Comparison of ENCODE assay signal across 8 cellular contexts in genomic region chr16:1152123-1152638, GRCh38. TPM values are rescaled to one million over a fixed set of nuclear protein-coding genes. Genes with fewer than 3 reads are reported as not detected.
DNase-seq lines count a peak whose midpoint lies in the region; ATAC-seq and TF ChIP-seq lines count a peak whose summit lies in the region.

No MANE protein-coding gene starts in this region.

- DNase-seq in stimulated activated CD4-positive, alpha-beta T cell treated with anti-CD3 and anti-CD28 coated beads, Interleukin-12 subunit alpha, Interleukin-12 subunit beta, amount 100 ng/mL, for 4 hours = peak; percentile 52
- DNase-seq in stimulated activated CD4-positive, alpha-beta T cell treated with anti-CD3 and anti-CD28 coated beads, Interleukin-4, amount 100 ng/mL, for 1 hour = no peak
- DNase-seq in central memory CD8-positive, alpha-beta T cell (ENCODE audit: low spot score in 2 of 2) = no peak
- DNase-seq in neural progenitor cell (ENCODE audit: low spot score) (peak; percentile 78), dedifferentiated amniotic fluid mesenchymal stem cell (ENCODE audit: extremely low spot score) (no peak), C1 segment of cervical spinal cord (lab: John Stamatoyannopoulos, UW) (no peak), AG20443 (ENCODE audit: low spot score) (no peak)

- H3K27me3 ChIP-seq in neural progenitor cell = peaks cover 11% of the 10 kb centered on the region

- peaks cover 17% of the 10 kb centered on the region for H3K27me3 Mint-ChIP-seq in central memory CD8-positive, alpha-beta T cell
- peaks cover 18% of the 10 kb centered on the region for H3K27me3 Mint-ChIP-seq in neural progenitor cell (ENCODE audit: insufficient read depth, low read depth)

- peak overlapping the region; percentile 68 for H3K4me3 ChIP-seq in neural progenitor cell

- peaks cover 3% of the 10 kb centered on the region for H3K9me3 Mint-ChIP-seq in central memory CD8-positive, alpha-beta T cell
- peaks cover 7% of the 10 kb centered on the region for H3K9me3 Mint-ChIP-seq in neural progenitor cell

- H3K27ac Mint-ChIP-seq in central memory CD8-positive, alpha-beta T cell (ENCODE audit: low read depth) = no peak overlapping the region
- H3K27ac Mint-ChIP-seq in neural progenitor cell = no peak overlapping the region

- peaks cover 22% of the 10 kb centered on the region for H3K4me1 ChIP-seq in neural progenitor cell

- H3K9me3 ChIP-seq in neural progenitor cell (ENCODE audit: low read depth) = no peaks in the 10 kb centered on the region

- peak overlapping the region; percentile 88 for H3K4me2 ChIP-seq in neural progenitor cell

- H3K9ac ChIP-seq in neural progenitor cell = no peak overlapping the region

- no peaks in the 10 kb centered on the region for H3K4me1 Mint-ChIP-seq in central memory CD8-positive, alpha-beta T cell
- peaks cover 20% of the 10 kb centered on the region for H3K4me1 Mint-ChIP-seq in neural progenitor cell

- peaks cover 14% of the 10 kb centered on the region for H3F3A ChIP-seq in neural progenitor cell (ENCODE audit: low read depth)

- peaks cover 36% of the 10 kb centered on the region for H4K20me1 ChIP-seq in neural progenitor cell (ENCODE audit: low read depth)

- H3K36me3 ChIP-seq in neural progenitor cell = no peaks in the 10 kb centered on the region

- peak overlapping the region; percentile 57 for H2AFZ ChIP-seq in neural progenitor cell (replicated peaks)

- no peak for TF ChIP-seq CTCF in neural progenitor cell (IDR thresholded peaks at IDR 0.05)

- H3K36me3 Mint-ChIP-seq in central memory CD8-positive, alpha-beta T cell (ENCODE audit: insufficient read depth) = peaks cover 4% of the 10 kb centered on the region
- no peaks in the 10 kb centered on the region for H3K36me3 Mint-ChIP-seq in neural progenitor cell

- peak; percentile 35 for ATAC-seq in central memory CD8-positive, alpha-beta T cell (replicated peaks; ENCODE audit: extremely low read depth, poor library complexity, severe bottlenecking)
- ATAC-seq in GM19467 (IDR thresholded peaks at IDR 0.05; ENCODE audit: unreplicated experiment) = no peak

- no peak overlapping the region for H3K27ac ChIP-seq in neural progenitor cell

- peak overlapping the region; percentile 62 for H3K4me3 Mint-ChIP-seq in central memory CD8-positive, alpha-beta T cell
- peak overlapping the region; percentile 77 for H3K4me3 Mint-ChIP-seq in neural progenitor cell

- H3K79me2 ChIP-seq in neural progenitor cell (ENCODE audit: low read depth) = peaks cover 21% of the 10 kb centered on the region

RNA-seq across cellular contexts. Expression of gene CACNA1H, which starts 0.7 kb away (rescaled TPM):
- total RNA-seq in neural progenitor cell (ENCODE audit: low replicate concordance) = 9.5 and 32.6 TPM in 2 replicates

RNA-seq across cellular contexts. Expression of gene C1QTNF8, which starts 56.1 kb away (rescaled TPM):
- total RNA-seq in neural progenitor cell (ENCODE audit: low replicate concordance) = not detected in 2 replicates

Comparison
In these comparisons a context has a peak if more than half of its experiments do, and no peak if none do; other contexts are left out.
1. DNase-seq: peak in stimulated activated CD4-positive, alpha-beta T cell treated with anti-CD3 and anti-CD28 coated beads, Interleukin-12 subunit alpha, Interleukin-12 subunit beta, amount 100 ng/mL, for 4 hours (single experiment) and neural progenitor cell (single experiment); none in stimulated activated CD4-positive, alpha-beta T cell treated with anti-CD3 and anti-CD28 coated beads, Interleukin-4, amount 100 ng/mL, for 1 hour (single experiment), central memory CD8-positive, alpha-beta T cell (0 of 2), dedifferentiated amniotic fluid mesenchymal stem cell (single experiment), C1 segment of cervical spinal cord (0 of 14) and AG20443 (single experiment).